Comparison of ENCODE assay signal across 2 cellular contexts in the genomic region with DNA sequence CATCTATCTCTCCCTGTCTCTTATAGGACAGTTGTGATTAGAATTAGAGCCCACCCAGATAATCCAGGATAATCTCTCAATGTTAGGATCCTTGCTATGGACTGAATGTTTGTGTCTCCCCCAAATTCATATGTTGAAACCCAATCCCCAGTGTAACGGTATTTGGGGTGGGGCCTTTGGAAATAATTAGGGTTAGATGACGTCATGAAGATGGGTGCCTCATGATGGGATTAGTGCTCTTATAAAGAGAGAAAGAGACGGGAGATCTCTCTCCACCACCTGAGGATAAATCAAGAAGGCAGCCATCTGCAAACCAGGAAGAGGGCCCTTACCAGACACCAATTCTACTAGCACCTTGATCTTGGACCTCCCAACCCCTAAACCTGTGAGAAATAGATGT.
TF ChIP-seq lines count a peak whose summit lies in the region.

No MANE protein-coding gene starts in this region.

TF ChIP-seq in GM23338, 12 proteins besides CTCF, POLR2A, EP300 and RAD21 (continued from another document):
- TF ChIP-seq, protein P1, sequence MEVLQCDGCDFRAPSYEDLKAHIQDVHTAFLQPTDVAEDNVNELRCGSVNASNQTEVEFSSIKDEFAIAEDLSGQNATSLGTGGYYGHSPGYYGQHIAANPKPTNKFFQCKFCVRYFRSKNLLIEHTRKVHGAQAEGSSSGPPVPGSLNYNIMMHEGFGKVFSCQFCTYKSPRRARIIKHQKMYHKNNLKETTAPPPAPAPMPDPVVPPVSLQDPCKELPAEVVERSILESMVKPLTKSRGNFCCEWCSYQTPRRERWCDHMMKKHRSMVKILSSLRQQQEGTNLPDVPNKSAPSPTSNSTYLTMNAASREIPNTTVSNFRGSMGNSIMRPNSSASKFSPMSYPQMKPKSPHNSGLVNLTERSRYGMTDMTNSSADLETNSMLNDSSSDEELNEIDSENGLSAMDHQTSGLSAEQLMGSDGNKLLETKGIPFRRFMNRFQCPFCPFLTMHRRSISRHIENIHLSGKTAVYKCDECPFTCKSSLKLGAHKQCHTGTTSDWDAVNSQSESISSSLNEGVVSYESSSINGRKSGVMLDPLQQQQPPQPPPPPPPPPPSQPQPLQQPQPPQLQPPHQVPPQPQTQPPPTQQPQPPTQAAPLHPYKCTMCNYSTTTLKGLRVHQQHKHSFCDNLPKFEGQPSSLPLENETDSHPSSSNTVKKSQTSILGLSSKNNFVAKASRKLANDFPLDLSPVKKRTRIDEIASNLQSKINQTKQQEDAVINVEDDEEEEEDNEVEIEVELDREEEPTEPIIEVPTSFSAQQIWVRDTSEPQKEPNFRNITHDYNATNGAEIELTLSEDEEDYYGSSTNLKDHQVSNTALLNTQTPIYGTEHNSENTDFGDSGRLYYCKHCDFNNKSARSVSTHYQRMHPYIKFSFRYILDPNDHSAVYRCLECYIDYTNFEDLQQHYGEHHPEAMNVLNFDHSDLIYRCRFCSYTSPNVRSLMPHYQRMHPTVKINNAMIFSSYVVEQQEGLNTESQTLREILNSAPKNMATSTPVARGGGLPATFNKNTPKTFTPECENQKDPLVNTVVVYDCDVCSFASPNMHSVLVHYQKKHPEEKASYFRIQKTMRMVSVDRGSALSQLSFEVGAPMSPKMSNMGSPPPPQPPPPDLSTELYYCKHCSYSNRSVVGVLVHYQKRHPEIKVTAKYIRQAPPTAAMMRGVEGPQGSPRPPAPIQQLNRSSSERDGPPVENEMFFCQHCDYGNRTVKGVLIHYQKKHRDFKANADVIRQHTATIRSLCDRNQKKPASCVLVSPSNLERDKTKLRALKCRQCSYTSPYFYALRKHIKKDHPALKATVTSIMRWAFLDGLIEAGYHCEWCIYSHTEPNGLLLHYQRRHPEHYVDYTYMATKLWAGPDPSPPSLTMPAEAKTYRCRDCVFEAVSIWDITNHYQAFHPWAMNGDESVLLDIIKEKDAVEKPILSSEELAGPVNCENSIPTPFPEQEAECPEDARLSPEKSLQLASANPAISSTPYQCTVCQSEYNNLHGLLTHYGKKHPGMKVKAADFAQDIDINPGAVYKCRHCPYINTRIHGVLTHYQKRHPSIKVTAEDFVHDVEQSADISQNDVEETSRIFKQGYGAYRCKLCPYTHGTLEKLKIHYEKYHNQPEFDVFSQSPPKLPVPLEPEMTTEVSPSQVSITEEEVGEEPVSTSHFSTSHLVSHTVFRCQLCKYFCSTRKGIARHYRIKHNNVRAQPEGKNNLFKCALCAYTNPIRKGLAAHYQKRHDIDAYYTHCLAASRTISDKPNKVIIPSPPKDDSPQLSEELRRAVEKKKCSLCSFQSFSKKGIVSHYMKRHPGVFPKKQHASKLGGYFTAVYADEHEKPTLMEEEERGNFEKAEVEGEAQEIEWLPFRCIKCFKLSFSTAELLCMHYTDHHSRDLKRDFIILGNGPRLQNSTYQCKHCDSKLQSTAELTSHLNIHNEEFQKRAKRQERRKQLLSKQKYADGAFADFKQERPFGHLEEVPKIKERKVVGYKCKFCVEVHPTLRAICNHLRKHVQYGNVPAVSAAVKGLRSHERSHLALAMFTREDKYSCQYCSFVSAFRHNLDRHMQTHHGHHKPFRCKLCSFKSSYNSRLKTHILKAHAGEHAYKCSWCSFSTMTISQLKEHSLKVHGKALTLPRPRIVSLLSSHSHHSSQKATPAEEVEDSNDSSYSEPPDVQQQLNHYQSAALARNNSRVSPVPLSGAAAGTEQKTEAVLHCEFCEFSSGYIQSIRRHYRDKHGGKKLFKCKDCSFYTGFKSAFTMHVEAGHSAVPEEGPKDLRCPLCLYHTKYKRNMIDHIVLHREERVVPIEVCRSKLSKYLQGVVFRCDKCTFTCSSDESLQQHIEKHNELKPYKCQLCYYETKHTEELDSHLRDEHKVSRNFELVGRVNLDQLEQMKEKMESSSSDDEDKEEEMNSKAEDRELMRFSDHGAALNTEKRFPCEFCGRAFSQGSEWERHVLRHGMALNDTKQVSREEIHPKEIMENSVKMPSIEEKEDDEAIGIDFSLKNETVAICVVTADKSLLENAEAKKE (CRISPR knock-in tag; IDR thresholded peaks at IDR 0.05), result no peak
- TF ChIP-seq, protein P2, sequence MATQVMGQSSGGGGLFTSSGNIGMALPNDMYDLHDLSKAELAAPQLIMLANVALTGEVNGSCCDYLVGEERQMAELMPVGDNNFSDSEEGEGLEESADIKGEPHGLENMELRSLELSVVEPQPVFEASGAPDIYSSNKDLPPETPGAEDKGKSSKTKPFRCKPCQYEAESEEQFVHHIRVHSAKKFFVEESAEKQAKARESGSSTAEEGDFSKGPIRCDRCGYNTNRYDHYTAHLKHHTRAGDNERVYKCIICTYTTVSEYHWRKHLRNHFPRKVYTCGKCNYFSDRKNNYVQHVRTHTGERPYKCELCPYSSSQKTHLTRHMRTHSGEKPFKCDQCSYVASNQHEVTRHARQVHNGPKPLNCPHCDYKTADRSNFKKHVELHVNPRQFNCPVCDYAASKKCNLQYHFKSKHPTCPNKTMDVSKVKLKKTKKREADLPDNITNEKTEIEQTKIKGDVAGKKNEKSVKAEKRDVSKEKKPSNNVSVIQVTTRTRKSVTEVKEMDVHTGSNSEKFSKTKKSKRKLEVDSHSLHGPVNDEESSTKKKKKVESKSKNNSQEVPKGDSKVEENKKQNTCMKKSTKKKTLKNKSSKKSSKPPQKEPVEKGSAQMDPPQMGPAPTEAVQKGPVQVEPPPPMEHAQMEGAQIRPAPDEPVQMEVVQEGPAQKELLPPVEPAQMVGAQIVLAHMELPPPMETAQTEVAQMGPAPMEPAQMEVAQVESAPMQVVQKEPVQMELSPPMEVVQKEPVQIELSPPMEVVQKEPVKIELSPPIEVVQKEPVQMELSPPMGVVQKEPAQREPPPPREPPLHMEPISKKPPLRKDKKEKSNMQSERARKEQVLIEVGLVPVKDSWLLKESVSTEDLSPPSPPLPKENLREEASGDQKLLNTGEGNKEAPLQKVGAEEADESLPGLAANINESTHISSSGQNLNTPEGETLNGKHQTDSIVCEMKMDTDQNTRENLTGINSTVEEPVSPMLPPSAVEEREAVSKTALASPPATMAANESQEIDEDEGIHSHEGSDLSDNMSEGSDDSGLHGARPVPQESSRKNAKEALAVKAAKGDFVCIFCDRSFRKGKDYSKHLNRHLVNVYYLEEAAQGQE (IDR thresholded peaks at IDR 0.05; ENCODE audit: unreplicated experiment), result no peak
- TF ChIP-seq ZNF114 (CRISPR knock-in tag; IDR thresholded peaks at IDR 0.05), result no peak
- no peak for TF ChIP-seq NANOG (IDR thresholded peaks at IDR 0.05; ENCODE audit: borderline replicate concordance)
- TF ChIP-seq, protein P3, sequence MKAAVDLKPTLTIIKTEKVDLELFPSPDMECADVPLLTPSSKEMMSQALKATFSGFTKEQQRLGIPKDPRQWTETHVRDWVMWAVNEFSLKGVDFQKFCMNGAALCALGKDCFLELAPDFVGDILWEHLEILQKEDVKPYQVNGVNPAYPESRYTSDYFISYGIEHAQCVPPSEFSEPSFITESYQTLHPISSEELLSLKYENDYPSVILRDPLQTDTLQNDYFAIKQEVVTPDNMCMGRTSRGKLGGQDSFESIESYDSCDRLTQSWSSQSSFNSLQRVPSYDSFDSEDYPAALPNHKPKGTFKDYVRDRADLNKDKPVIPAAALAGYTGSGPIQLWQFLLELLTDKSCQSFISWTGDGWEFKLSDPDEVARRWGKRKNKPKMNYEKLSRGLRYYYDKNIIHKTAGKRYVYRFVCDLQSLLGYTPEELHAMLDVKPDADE (IDR thresholded peaks at IDR 0.05), result no peak
- no peak for TF ChIP-seq STAT1 (IDR thresholded peaks at IDR 0.05; ENCODE audit: unreplicated experiment)
- no peak for TF ChIP-seq CREB1 (CRISPR knock-in tag; IDR thresholded peaks at IDR 0.05; ENCODE audit: low read depth)
- TF ChIP-seq POLR2AphosphoS5 (IDR thresholded peaks at IDR 0.05; ENCODE audit: low read depth), result no peak
- TF ChIP-seq EZH2 (IDR thresholded peaks at IDR 0.05; ENCODE audit: low read depth, unreplicated experiment), result no peak

TF ChIP-seq in IMR-90, 13 proteins besides CTCF, POLR2A, EP300 and RAD21 (continued from another document):
- no peak for TF ChIP-seq MXI1 (IDR thresholded peaks at IDR 0.05; ENCODE audit: borderline replicate concordance, low read depth, low read length)
- TF ChIP-seq CHD1 (IDR thresholded peaks at IDR 0.05; ENCODE audit: low read depth, low read length), result no peak
- no peak for TF ChIP-seq RFX5 (IDR thresholded peaks at IDR 0.05; ENCODE audit: low read depth, low read length)
- no peak for TF ChIP-seq MAZ (IDR thresholded peaks at IDR 0.05; ENCODE audit: borderline replicate concordance, low read depth, low read length)
- TF ChIP-seq, protein P4, sequence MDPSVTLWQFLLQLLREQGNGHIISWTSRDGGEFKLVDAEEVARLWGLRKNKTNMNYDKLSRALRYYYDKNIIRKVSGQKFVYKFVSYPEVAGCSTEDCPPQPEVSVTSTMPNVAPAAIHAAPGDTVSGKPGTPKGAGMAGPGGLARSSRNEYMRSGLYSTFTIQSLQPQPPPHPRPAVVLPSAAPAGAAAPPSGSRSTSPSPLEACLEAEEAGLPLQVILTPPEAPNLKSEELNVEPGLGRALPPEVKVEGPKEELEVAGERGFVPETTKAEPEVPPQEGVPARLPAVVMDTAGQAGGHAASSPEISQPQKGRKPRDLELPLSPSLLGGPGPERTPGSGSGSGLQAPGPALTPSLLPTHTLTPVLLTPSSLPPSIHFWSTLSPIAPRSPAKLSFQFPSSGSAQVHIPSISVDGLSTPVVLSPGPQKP (IDR thresholded peaks at IDR 0.05; ENCODE audit: borderline replicate concordance, low read depth, low read length), result no peak
